ENCODE assay signal across 10 cellular contexts in the genomic region with DNA sequence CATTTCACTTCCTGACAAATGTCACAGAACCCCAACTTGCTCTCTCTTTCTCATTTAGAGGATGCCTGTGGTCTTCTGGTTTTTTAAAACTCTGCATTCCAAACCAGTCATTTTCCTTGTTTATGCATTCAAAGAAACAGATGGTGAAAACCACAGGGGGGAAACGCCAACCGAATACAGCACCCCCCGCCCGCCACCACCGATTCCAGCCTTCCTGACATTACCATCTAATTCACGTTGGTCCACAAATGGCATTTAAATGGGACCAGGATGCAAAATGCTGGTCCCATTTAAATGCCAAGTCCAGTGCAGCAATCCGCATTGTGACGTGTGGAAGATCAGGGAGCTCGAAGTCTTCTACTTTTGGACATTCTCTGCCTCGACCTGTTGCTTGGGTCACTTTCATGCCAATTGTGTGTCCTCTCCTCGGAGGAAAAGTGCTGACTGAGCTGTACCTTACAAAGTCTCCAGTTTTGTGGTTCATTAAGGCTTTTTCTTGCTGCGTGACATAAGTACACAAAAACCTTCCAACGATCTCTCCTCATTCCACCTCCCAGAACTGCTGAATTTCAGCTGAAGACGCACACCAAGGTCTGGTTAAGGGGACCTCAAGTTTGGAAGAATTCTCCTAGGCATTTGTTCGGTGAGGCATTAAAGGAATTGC. TPM values are rescaled to one million over a fixed set of nuclear protein-coding genes. Genes with fewer than 3 reads are reported as not detected.
DNase-seq lines count a peak whose midpoint lies in the region; ATAC-seq and TF ChIP-seq lines count a peak whose summit lies in the region.
"Had no signal": no experiment of that assay in that cellular context is flagged by ENCODE, and none has a peak within 500 bp of the region (broad histone marks: within the 10 kb centered on the region; RNA-seq: fewer than 3 reads in every experiment).

No MANE protein-coding gene starts in this region.

- TF ChIP-seq CTCF in activated B cell treated with CpG ODN at 0.5 μM for 24 hours (IDR thresholded peaks at IDR 0.05), result no peak

- H3K36me3 Mint-ChIP-seq in activated CD4-positive, alpha-beta T cell treated with anti-CD3 and anti-CD28 coated beads for 36 hours (ENCODE audit: low read depth), result peaks cover 47% of the 10 kb centered on the region
- H3K36me3 Mint-ChIP-seq in activated B cell treated with CpG ODN at 0.5 μM for 24 hours (ENCODE audit: low read depth), result peaks cover 70% of the 10 kb centered on the region

- no peaks in the 10 kb centered on the region for H3K27me3 Mint-ChIP-seq in activated CD4-positive, alpha-beta T cell treated with anti-CD3 and anti-CD28 coated beads for 36 hours
- no peaks in the 10 kb centered on the region for H3K27me3 Mint-ChIP-seq in activated B cell treated with CpG ODN at 0.5 μM for 24 hours

- peak overlapping the region; percentile 49 for H3K27ac Mint-ChIP-seq in activated CD4-positive, alpha-beta T cell treated with anti-CD3 and anti-CD28 coated beads for 36 hours
- H3K27ac Mint-ChIP-seq in activated B cell treated with CpG ODN at 0.5 μM for 24 hours, result peak overlapping the region; percentile 6

- CTCF ChIA-PET in activated CD4-positive, alpha-beta T cell treated with anti-CD3 and anti-CD28 coated beads for 36 hours (lab: Charles Lee), result interaction anchor here (3.3 kb wide), 1 partner anchor 300 kb away, joined by 10 read pairs; no protein-coding TSS in a partner anchor
- CTCF ChIA-PET in activated B cell treated with CpG ODN at 0.5 μM for 24 hours (lab: Charles Lee), result no interaction called here

- H3K4me1 Mint-ChIP-seq in activated CD4-positive, alpha-beta T cell treated with anti-CD3 and anti-CD28 coated beads for 36 hours, result peaks cover 32% of the 10 kb centered on the region
- H3K4me1 Mint-ChIP-seq in activated B cell treated with CpG ODN at 0.5 μM for 24 hours, result peaks cover 14% of the 10 kb centered on the region

- POLR2A ChIA-PET in activated CD4-positive, alpha-beta T cell treated with anti-CD3 and anti-CD28 coated beads for 36 hours (lab: Charles Lee), result no interaction called here
- POLR2A ChIA-PET in activated B cell treated with CpG ODN at 0.5 μM for 24 hours (lab: Charles Lee), result interaction anchor here (0.6 kb wide), 1 partner anchor 130 kb away, joined by 7 read pairs; no protein-coding TSS in a partner anchor

- no peak overlapping the region for H3K4me3 Mint-ChIP-seq in activated CD4-positive, alpha-beta T cell treated with anti-CD3 and anti-CD28 coated beads for 36 hours
- H3K4me3 Mint-ChIP-seq in activated B cell treated with CpG ODN at 0.5 μM for 24 hours, result no peak overlapping the region

- H3K9me3 Mint-ChIP-seq in activated CD4-positive, alpha-beta T cell treated with anti-CD3 and anti-CD28 coated beads for 36 hours (ENCODE audit: low read depth), result no peaks in the 10 kb centered on the region
- H3K9me3 Mint-ChIP-seq in activated B cell treated with CpG ODN at 0.5 μM for 24 hours, result no peaks in the 10 kb centered on the region

- no peak for ATAC-seq in activated CD4-positive, alpha-beta T cell treated with anti-CD3 and anti-CD28 coated beads for 36 hours
- ATAC-seq in activated B cell treated with CpG ODN at 0.5 μM for 24 hours (ENCODE audit: low read depth), result no peak

- intact Hi-C loops in activated CD4-positive, alpha-beta T cell treated with anti-CD3 and anti-CD28 coated beads for 36 hours (cut with DNase I, micrococcal nuclease), result no loop called here
- intact Hi-C loops in activated B cell treated with CpG ODN at 0.5 μM for 24 hours (cut with micrococcal nuclease), result no loop called here

- DNase-seq in activated CD4-positive, alpha-beta T cell treated with anti-CD3 and anti-CD28 coated beads for 36 hours, result no peak
- DNase-seq in activated CD4-positive, alpha-beta T cell treated with anti-CD3 and anti-CD28 coated beads for 4 hours, result no peak
- DNase-seq in activated B cell treated with CpG ODN at 0.5 μM for 24 hours (no peak), kidney glomerular epithelial cell (lab: John Stamatoyannopoulos, UW) (peak; percentile 43), stromal cell of bone marrow (ENCODE audit: low read depth) (peak; percentile 40), activated T-cell treated with anti-CD3 and anti-CD28 coated beads for 4 hours (no peak), inferior parietal cortex (ENCODE audit: extremely low spot score) (no peak), amniotic stem cell (lab: John Stamatoyannopoulos, UW) (no peak)
- DNase-seq: Peyer's patch; stimulated activated CD4-positive, alpha-beta T cell treated with anti-CD3 and anti-CD28 coated beads, Interleukin-4, amount 100 ng/mL, for 4 hours had no signal

RNA-seq across cellular contexts. Expression of gene NEDD9, which starts 35.8 kb away (rescaled TPM):
- 10 to 100 TPM; 23.6 to 27.3 TPM for total RNA-seq in activated CD4-positive, alpha-beta T cell treated with anti-CD3 and anti-CD28 coated beads for 36 hours
- total RNA-seq in activated B cell treated with CpG ODN at 0.5 μM for 24 hours, result 57.4 and 61.9 TPM in 2 replicates

Comparison
In these comparisons a context has a peak if more than half of its experiments do, and no peak if none do; other contexts are left out.
1. DNase-seq: peak in kidney glomerular epithelial cell (single experiment) and stromal cell of bone marrow (single experiment); none in activated CD4-positive, alpha-beta T cell treated with anti-CD3 and anti-CD28 coated beads for 36 hours (single experiment), activated CD4-positive, alpha-beta T cell treated with anti-CD3 and anti-CD28 coated beads for 4 hours (0 of 2), activated B cell treated with CpG ODN at 0.5 μM for 24 hours (single experiment), activated T-cell treated with anti-CD3 and anti-CD28 coated beads for 4 hours (single experiment), inferior parietal cortex (single experiment) and amniotic stem cell (single experiment).